8 cellular contexts compared by ENCODE assay signal in genomic region chr5:40591727-40592396, GRCh38.
DNase-seq lines count a peak whose midpoint lies in the region; ATAC-seq, FAIRE-seq and TF ChIP-seq lines count a peak whose summit lies in the region.
"Not testable (repeated sequence)": the region's sequence is repeated elsewhere in the genome, so short reads cannot be mapped to it uniquely, and the experiment has no call there.

No MANE protein-coding gene starts in this region.

- not testable (repeated sequence) for H3K9me2 ChIP-seq in Loucy (replicated peaks; ENCODE audit: low read depth, low read length); SU-DHL-6 (replicated peaks; ENCODE audit: insufficient read depth, low read length)

- TF ChIP-seq CTCF in Loucy (conservative IDR thresholded peaks at IDR 0.05; ENCODE audit: low read length); SU-DHL-6 (IDR thresholded peaks at IDR 0.05; ENCODE audit: insufficient read depth, low read length, poor library complexity, severe bottlenecking); endothelial cell of umbilical vein (IDR thresholded peaks at IDR 0.05; ENCODE audit: extremely low read depth in 1 of 2, insufficient read depth in 1 of 2, low read depth in 1 of 2, low read length in 2 of 2): not testable (repeated sequence)

- peak in 1 of 2 donors; percentile 34 for ATAC-seq in CD4-positive, CD25-positive, alpha-beta regulatory T cell (ENCODE audit: low read depth in 2 of 2)
- ATAC-seq in GM18870 (IDR thresholded peaks at IDR 0.05; ENCODE audit: unreplicated experiment): peak; percentile 96
- peak; percentile 96 for ATAC-seq in GM21367 (IDR thresholded peaks at IDR 0.05; ENCODE audit: unreplicated experiment)
- peak; percentile 89 for ATAC-seq in HG02763 (IDR thresholded peaks at IDR 0.05; ENCODE audit: unreplicated experiment)
- peak; percentile 96 for ATAC-seq in HG03139 (IDR thresholded peaks at IDR 0.05; ENCODE audit: unreplicated experiment)

- not testable (repeated sequence) for H3K27me3 ChIP-seq in CD4-positive, CD25-positive, alpha-beta regulatory T cell (ENCODE audit: control insufficient read depth, insufficient read depth, low read length); Loucy (ENCODE audit: insufficient read depth, low read length, poor library complexity, severe bottlenecking); SU-DHL-6 (ENCODE audit: low read length); endothelial cell of umbilical vein (ENCODE audit: control insufficient read depth in 2 of 2, insufficient read depth in 2 of 2, low read length in 2 of 2)

- not testable (repeated sequence) for H3K27ac Mint-ChIP-seq in CD4-positive, CD25-positive, alpha-beta regulatory T cell

- not testable (repeated sequence) for H3K79me2 ChIP-seq in Loucy (ENCODE audit: insufficient read depth, low read length); SU-DHL-6 (ENCODE audit: insufficient read depth, low read length); endothelial cell of umbilical vein (ENCODE audit: control insufficient read depth, insufficient read depth, low read length)

- not testable (repeated sequence) for H3K4me1 ChIP-seq in CD4-positive, CD25-positive, alpha-beta regulatory T cell (ENCODE audit: control insufficient read depth, insufficient read depth, low read length, poor library complexity, severe bottlenecking); Loucy (ENCODE audit: insufficient read depth, low read length, poor library complexity, severe bottlenecking); endothelial cell of umbilical vein (ENCODE audit: control insufficient read depth, extremely low read depth, insufficient read depth, low read length)

- H3K36me3 Mint-ChIP-seq in CD4-positive, CD25-positive, alpha-beta regulatory T cell: not testable (repeated sequence)

- not testable (repeated sequence) for H4K20me1 ChIP-seq in Loucy (ENCODE audit: insufficient read depth, low read length, poor library complexity, severe bottlenecking); SU-DHL-6 (ENCODE audit: low read depth, low read length); endothelial cell of umbilical vein (replicated peaks; ENCODE audit: control insufficient read depth, extremely low read depth, insufficient read depth, low read length)

- not testable (repeated sequence) for H3K36me3 ChIP-seq in CD4-positive, CD25-positive, alpha-beta regulatory T cell (ENCODE audit: control insufficient read depth, insufficient read depth, low read length); Loucy (ENCODE audit: insufficient read depth, low read length); SU-DHL-6 (ENCODE audit: low read length); endothelial cell of umbilical vein (ENCODE audit: control insufficient read depth in 2 of 2, extremely low read depth in 1 of 2, insufficient read depth in 2 of 2, low read length in 2 of 2)

- not testable (repeated sequence) for H3K9me3 ChIP-seq in CD4-positive, CD25-positive, alpha-beta regulatory T cell (ENCODE audit: control insufficient read depth in 2 of 2, low read length in 2 of 2); Loucy (ENCODE audit: insufficient read depth, low read depth, low read length); SU-DHL-6 (ENCODE audit: insufficient read depth, low read length); endothelial cell of umbilical vein (replicated peaks; ENCODE audit: control insufficient read depth, insufficient read depth, low read length)

- not testable (repeated sequence) for H2AFZ ChIP-seq in Loucy (ENCODE audit: low read length); SU-DHL-6 (ENCODE audit: low read depth, low read length, severe bottlenecking); endothelial cell of umbilical vein (ENCODE audit: low read depth, low read length)

- not testable (repeated sequence) for H3K4me3 Mint-ChIP-seq in CD4-positive, CD25-positive, alpha-beta regulatory T cell

- intact Hi-C loops in endothelial cell of umbilical vein (cut with micrococcal nuclease): not testable (repeated sequence)

- H3K4me1 Mint-ChIP-seq in CD4-positive, CD25-positive, alpha-beta regulatory T cell: peaks cover 9 to 23% (median 13%) of the 10 kb centered on the region in 4 donors

- H3K4me2 ChIP-seq in Loucy (ENCODE audit: low read depth, low read length, poor library complexity, severe bottlenecking): peak overlapping the region; percentile 36
- H3K4me2 ChIP-seq in SU-DHL-6 (ENCODE audit: low read depth, low read length, poor library complexity, severe bottlenecking): peak overlapping the region; percentile 44
- H3K4me2 ChIP-seq in endothelial cell of umbilical vein (ENCODE audit: insufficient read depth, low read length): not testable (repeated sequence)

- H3K9ac ChIP-seq in Loucy (ENCODE audit: low read depth, low read length, poor library complexity, severe bottlenecking); SU-DHL-6 (ENCODE audit: low read length); endothelial cell of umbilical vein (replicated peaks; ENCODE audit: extremely low read depth, insufficient read depth, low read length): not testable (repeated sequence)

- POLR2A ChIA-PET in endothelial cell of umbilical vein (lab: Charles Lee): not testable (repeated sequence)

- peak in 1 of 3 donors; percentile 61 for DNase-seq in CD4-positive, CD25-positive, alpha-beta regulatory T cell
- DNase-seq in endothelial cell of umbilical vein (ENCODE audit: low read depth, low spot score): peak; percentile 47

- CTCF ChIA-PET in endothelial cell of umbilical vein (lab: Charles Lee): not testable (repeated sequence)

- H3F3A ChIP-seq in Loucy (ENCODE audit: low read depth); SU-DHL-6 (ENCODE audit: insufficient read depth): not testable (repeated sequence)

- H3K27ac ChIP-seq in CD4-positive, CD25-positive, alpha-beta regulatory T cell (ENCODE audit: insufficient read depth, low read length, poor library complexity, severe bottlenecking); endothelial cell of umbilical vein (ENCODE audit: insufficient read depth, low read depth, low read length): not testable (repeated sequence)
- peak overlapping the region; percentile 33; the same call in 1 of the 2 replicates for H3K27ac ChIP-seq in SU-DHL-6 (ENCODE audit: low read depth, low read length)

- TF ChIP-seq POLR2A in endothelial cell of umbilical vein (IDR thresholded peaks at IDR 0.05; ENCODE audit: low read depth, low read length): not testable (repeated sequence)

- peak overlapping the region; percentile 4 for H3K4me3 ChIP-seq in CD4-positive, CD25-positive, alpha-beta regulatory T cell (ENCODE audit: low read depth, low read length)
- H3K4me3 ChIP-seq in Loucy (ENCODE audit: low read length, poor library complexity, severe bottlenecking): peak overlapping the region; percentile 18
- H3K4me3 ChIP-seq in SU-DHL-6 (ENCODE audit: insufficient read depth, low read length, poor library complexity, severe bottlenecking); endothelial cell of umbilical vein (replicated peaks in 1 of 3; ENCODE audit: insufficient read depth in 1 of 3, low read depth in 1 of 3, low read length in 3 of 3): not testable (repeated sequence)

- dilution Hi-C loops in endothelial cell of umbilical vein (cut with MboI; ENCODE audit: extremely low pct_ligation_motif_present, low sequenced_read_pairs): not testable (repeated sequence)

- not testable (repeated sequence) for H3K9me1 ChIP-seq in endothelial cell of umbilical vein (replicated peaks; ENCODE audit: control insufficient read depth, extremely low read depth, insufficient read depth, low read length)

- not testable (repeated sequence) for BruUV-seq in endothelial cell of umbilical vein (replicated peaks; lab: Mats Ljungman, UMichigan)

- not testable (repeated sequence) for H3K9me3 Mint-ChIP-seq in CD4-positive, CD25-positive, alpha-beta regulatory T cell

- not testable (repeated sequence) for FAIRE-seq in endothelial cell of umbilical vein (lab: Jason Lieb, UNC)

- H3K27me3 Mint-ChIP-seq in CD4-positive, CD25-positive, alpha-beta regulatory T cell: not testable (repeated sequence)
